In the genomic region with DNA sequence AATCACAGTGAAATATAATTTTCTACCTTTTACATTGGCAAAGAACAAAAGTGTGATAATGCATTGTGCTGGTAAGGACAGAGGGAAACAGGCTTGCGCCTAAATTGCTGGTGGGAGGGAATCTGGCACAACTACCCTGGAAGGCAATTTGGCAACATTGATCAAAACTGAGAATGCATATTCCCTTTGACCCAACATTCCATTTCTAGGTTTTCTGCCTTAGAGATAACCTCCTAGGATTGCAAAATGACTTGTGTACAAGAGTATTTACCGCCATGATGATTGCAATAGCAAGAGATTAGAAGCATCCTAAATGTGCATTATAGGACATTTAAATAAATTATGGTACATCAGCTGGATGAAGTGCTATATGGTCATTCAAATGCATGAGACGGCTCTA, we compare ENCODE assay signal across 8 cellular contexts.
"Had no signal": no experiment of that assay in that cellular context is flagged by ENCODE, and none has a peak within 500 bp of the region (broad histone marks: within the 10 kb centered on the region; RNA-seq: fewer than 3 reads in every experiment).

No MANE protein-coding gene starts in this region.

- H3K4me3 ChIP-seq: GM23338, K562 had no signal

- ATAC-seq: GM23338, K562 had no signal

- H3K27ac Mint-ChIP-seq: GM23338, H9 had no signal

- H3K4me3 Mint-ChIP-seq: GM23338, H9 had no signal

- H3K4me2 ChIP-seq: GM23338 had no signal

- DNase-seq: H9, HCEC 1CT, IMR-90 had no signal

- FAIRE-seq: H1, H54, HTR-8/SVneo, K562 had no signal
